1 cellular context compared by ENCODE assay signal in the genomic region with DNA sequence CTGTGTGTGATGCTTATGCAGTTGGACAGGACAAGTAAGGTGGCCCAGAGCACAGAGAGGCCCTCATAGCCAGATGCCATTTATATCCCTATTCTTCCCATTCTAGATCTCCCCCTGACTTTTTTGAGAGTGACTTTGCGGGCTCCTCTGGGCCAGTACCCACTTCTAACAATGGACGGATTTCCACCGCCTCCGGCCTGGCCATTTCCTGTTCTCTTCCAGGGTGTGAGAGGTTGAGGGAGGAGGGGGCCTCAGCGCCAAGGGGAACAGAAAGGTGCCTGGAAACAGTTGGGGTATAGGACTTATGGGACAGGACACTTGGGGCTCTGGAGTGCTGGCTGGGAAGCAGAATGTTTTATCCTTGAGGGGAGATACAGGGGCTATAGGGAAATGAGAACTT.
TF ChIP-seq lines count a peak whose summit lies in the region.

No MANE protein-coding gene starts in this region.

TF ChIP-seq in GM23338, 12 proteins besides CTCF, POLR2A, EP300 and RAD21 (continued from another document):
- TF ChIP-seq, protein P1, sequence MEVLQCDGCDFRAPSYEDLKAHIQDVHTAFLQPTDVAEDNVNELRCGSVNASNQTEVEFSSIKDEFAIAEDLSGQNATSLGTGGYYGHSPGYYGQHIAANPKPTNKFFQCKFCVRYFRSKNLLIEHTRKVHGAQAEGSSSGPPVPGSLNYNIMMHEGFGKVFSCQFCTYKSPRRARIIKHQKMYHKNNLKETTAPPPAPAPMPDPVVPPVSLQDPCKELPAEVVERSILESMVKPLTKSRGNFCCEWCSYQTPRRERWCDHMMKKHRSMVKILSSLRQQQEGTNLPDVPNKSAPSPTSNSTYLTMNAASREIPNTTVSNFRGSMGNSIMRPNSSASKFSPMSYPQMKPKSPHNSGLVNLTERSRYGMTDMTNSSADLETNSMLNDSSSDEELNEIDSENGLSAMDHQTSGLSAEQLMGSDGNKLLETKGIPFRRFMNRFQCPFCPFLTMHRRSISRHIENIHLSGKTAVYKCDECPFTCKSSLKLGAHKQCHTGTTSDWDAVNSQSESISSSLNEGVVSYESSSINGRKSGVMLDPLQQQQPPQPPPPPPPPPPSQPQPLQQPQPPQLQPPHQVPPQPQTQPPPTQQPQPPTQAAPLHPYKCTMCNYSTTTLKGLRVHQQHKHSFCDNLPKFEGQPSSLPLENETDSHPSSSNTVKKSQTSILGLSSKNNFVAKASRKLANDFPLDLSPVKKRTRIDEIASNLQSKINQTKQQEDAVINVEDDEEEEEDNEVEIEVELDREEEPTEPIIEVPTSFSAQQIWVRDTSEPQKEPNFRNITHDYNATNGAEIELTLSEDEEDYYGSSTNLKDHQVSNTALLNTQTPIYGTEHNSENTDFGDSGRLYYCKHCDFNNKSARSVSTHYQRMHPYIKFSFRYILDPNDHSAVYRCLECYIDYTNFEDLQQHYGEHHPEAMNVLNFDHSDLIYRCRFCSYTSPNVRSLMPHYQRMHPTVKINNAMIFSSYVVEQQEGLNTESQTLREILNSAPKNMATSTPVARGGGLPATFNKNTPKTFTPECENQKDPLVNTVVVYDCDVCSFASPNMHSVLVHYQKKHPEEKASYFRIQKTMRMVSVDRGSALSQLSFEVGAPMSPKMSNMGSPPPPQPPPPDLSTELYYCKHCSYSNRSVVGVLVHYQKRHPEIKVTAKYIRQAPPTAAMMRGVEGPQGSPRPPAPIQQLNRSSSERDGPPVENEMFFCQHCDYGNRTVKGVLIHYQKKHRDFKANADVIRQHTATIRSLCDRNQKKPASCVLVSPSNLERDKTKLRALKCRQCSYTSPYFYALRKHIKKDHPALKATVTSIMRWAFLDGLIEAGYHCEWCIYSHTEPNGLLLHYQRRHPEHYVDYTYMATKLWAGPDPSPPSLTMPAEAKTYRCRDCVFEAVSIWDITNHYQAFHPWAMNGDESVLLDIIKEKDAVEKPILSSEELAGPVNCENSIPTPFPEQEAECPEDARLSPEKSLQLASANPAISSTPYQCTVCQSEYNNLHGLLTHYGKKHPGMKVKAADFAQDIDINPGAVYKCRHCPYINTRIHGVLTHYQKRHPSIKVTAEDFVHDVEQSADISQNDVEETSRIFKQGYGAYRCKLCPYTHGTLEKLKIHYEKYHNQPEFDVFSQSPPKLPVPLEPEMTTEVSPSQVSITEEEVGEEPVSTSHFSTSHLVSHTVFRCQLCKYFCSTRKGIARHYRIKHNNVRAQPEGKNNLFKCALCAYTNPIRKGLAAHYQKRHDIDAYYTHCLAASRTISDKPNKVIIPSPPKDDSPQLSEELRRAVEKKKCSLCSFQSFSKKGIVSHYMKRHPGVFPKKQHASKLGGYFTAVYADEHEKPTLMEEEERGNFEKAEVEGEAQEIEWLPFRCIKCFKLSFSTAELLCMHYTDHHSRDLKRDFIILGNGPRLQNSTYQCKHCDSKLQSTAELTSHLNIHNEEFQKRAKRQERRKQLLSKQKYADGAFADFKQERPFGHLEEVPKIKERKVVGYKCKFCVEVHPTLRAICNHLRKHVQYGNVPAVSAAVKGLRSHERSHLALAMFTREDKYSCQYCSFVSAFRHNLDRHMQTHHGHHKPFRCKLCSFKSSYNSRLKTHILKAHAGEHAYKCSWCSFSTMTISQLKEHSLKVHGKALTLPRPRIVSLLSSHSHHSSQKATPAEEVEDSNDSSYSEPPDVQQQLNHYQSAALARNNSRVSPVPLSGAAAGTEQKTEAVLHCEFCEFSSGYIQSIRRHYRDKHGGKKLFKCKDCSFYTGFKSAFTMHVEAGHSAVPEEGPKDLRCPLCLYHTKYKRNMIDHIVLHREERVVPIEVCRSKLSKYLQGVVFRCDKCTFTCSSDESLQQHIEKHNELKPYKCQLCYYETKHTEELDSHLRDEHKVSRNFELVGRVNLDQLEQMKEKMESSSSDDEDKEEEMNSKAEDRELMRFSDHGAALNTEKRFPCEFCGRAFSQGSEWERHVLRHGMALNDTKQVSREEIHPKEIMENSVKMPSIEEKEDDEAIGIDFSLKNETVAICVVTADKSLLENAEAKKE (CRISPR knock-in tag; IDR thresholded peaks at IDR 0.05): no peak
- TF ChIP-seq REST (IDR thresholded peaks at IDR 0.05; ENCODE audit: unreplicated experiment): no peak
- no peak for TF ChIP-seq POLR2AphosphoS5 (IDR thresholded peaks at IDR 0.05; ENCODE audit: low read depth)
